8 cellular contexts compared by ENCODE assay signal in the genomic region with DNA sequence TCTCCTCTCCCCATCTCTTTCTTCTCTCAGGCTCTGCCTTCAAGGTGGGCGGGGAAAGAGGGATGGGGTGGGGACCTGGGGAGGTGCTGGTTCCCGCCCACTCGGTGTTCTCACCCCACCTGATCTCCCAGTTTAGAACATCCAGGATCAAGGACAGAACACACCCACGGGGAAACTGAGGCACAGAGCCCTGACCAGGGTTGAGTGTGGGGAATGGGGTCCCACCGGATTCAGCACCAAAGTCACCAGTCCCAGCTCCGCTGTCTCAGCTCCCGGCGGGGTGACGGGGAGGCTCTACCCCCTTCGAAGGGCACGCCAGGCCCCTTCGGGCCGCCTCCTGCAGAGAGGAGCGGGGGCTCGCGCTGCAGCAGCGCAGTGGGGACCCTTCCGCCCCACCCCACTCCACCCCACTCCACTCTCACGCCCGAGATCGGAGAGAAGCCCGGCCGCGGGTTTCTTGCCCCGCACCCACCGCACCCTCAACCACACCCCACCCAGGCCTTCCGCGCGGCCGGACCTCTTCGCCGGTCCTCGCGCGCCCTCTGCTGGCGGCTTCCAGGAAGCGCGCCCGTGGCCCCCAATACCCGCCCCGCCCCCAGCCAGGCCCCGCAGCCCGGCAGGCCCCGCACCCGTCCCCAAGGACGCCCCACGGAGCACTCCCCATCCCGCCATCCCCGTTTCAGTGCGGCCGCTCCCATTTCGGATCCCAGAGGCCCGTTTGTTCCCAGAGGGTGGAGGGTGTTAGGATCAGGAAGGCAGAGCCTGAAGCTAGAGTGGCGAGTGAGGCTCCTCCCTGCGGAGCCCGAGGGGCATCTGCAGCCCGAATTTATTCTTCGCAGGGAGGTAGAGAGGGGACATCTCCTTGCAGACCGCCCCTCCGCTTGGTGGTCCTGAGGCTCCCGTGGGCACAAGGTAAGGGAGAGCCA. TPM values are rescaled to one million over a fixed set of nuclear protein-coding genes. Genes with fewer than 3 reads are reported as not detected.
DNase-seq lines count a peak whose midpoint lies in the region; ATAC-seq, FAIRE-seq and TF ChIP-seq lines count a peak whose summit lies in the region.

No MANE protein-coding gene starts in this region.

- H3K36me3 Mint-ChIP-seq in CD4-positive, CD25-positive, alpha-beta regulatory T cell, result peaks cover 5% of the 10 kb centered on the region

- peaks cover 0 to 28% (median 3%) of the 10 kb centered on the region in 4 donors for H3K4me1 Mint-ChIP-seq in CD4-positive, CD25-positive, alpha-beta regulatory T cell

- no peaks in the 10 kb centered on the region for H3K36me3 ChIP-seq in CD4-positive, CD25-positive, alpha-beta regulatory T cell (ENCODE audit: control insufficient read depth, insufficient read depth, low read length)
- no peaks in the 10 kb centered on the region for H3K36me3 ChIP-seq in RWPE2 (ENCODE audit: low read depth)

- peaks cover 18% of the 10 kb centered on the region for H3K27me3 ChIP-seq in CD4-positive, CD25-positive, alpha-beta regulatory T cell (ENCODE audit: control insufficient read depth, insufficient read depth, low read length)
- peaks cover 19% of the 10 kb centered on the region for H3K27me3 ChIP-seq in RWPE2 (ENCODE audit: insufficient read depth, poor library complexity, severe bottlenecking)

- peak overlapping the region; percentile 17 for H3K4me3 ChIP-seq in CD4-positive, CD25-positive, alpha-beta regulatory T cell (ENCODE audit: low read depth, low read length)
- H3K4me3 ChIP-seq in RWPE2 (ENCODE audit: severe bottlenecking), result peak overlapping the region; percentile 47

- H3K27me3 Mint-ChIP-seq in CD4-positive, CD25-positive, alpha-beta regulatory T cell, result peaks cover 31% of the 10 kb centered on the region

- peaks cover 20% of the 10 kb centered on the region for H3K4me1 ChIP-seq in CD4-positive, CD25-positive, alpha-beta regulatory T cell (ENCODE audit: control insufficient read depth, insufficient read depth, low read length, poor library complexity, severe bottlenecking)
- no peaks in the 10 kb centered on the region for H3K4me1 ChIP-seq in RWPE2 (ENCODE audit: insufficient read depth, poor library complexity, severe bottlenecking)

- H3K9me3 Mint-ChIP-seq in CD4-positive, CD25-positive, alpha-beta regulatory T cell, result no peaks in the 10 kb centered on the region

- H3K4me3 Mint-ChIP-seq in CD4-positive, CD25-positive, alpha-beta regulatory T cell, result peak overlapping the region in 2 of 4 donors; percentile 59 to 70

- peak; percentile 79 for FAIRE-seq in HTR-8/SVneo (lab: Jason Lieb, UNC)

- no peak overlapping the region for H3K27ac ChIP-seq in CD4-positive, CD25-positive, alpha-beta regulatory T cell (ENCODE audit: insufficient read depth, low read length, poor library complexity, severe bottlenecking)
- no peak overlapping the region for H3K27ac ChIP-seq in RWPE2 (ENCODE audit: poor library complexity, severe bottlenecking)

- peak; percentile 92 for TF ChIP-seq CTCF in RWPE2 (IDR thresholded peaks at IDR 0.05; ENCODE audit: poor library complexity, severe bottlenecking)

- DNase-seq in CD4-positive, CD25-positive, alpha-beta regulatory T cell, result peak; percentile 68 to 83 (median 78)
- DNase-seq in HTR-8/SVneo (ENCODE audit: insufficient read length, low spot score), result peak; percentile 82
- peak; percentile 75 for DNase-seq in RWPE2 (ENCODE audit: low spot score)
- DNase-seq in activated naive CD4-positive, alpha-beta T cell (lab: John Stamatoyannopoulos, UW), result peak; percentile 61 to 79 (median 66)
- peak; percentile 52 for DNase-seq in globus pallidus (ENCODE audit: low spot score)
- DNase-seq in occipital lobe (lab: John Stamatoyannopoulos, UW), result peak; percentile 51
- peak; percentile 80 for DNase-seq in superior temporal gyrus (ENCODE audit: extremely low spot score)

- ATAC-seq in CD4-positive, CD25-positive, alpha-beta regulatory T cell (ENCODE audit: low read depth in 2 of 2), result peak; percentile 74 to 83
- peak; percentile 63 for ATAC-seq in GM19372 (IDR thresholded peaks at IDR 0.05; ENCODE audit: low read depth, unreplicated experiment)
- ATAC-seq in RWPE2 (ENCODE audit: low read depth), result peak; percentile 77

- H3K9me3 ChIP-seq in CD4-positive, CD25-positive, alpha-beta regulatory T cell (ENCODE audit: control insufficient read depth in 2 of 2, low read length in 2 of 2), result no peaks in the 10 kb centered on the region
- H3K9me3 ChIP-seq in RWPE2 (ENCODE audit: severe bottlenecking), result no peaks in the 10 kb centered on the region

- no peak overlapping the region for H3K27ac Mint-ChIP-seq in CD4-positive, CD25-positive, alpha-beta regulatory T cell

RNA-seq across cellular contexts. Expression of a gene that starts 18.0 kb away (rescaled TPM):
- 21.7 TPM for total RNA-seq in CD4-positive, CD25-positive, alpha-beta regulatory T cell
- 10 to 100 TPM; 12.6 to 16.8 (median 15.0) TPM for polyA plus RNA-seq in CD4-positive, CD25-positive, alpha-beta regulatory T cell
- total RNA-seq in occipital lobe, result 8.3 TPM

RNA-seq across cellular contexts. Expression of a gene that starts 18.0 kb away (rescaled TPM):
- total RNA-seq in CD4-positive, CD25-positive, alpha-beta regulatory T cell, result not detected
- 1 to 10 TPM in 3 of 4 donors, under 1 TPM in 1; 0.99 to 1.7 (median 1.1) TPM for polyA plus RNA-seq in CD4-positive, CD25-positive, alpha-beta regulatory T cell
- total RNA-seq in occipital lobe, result 12.5 TPM
